ENCODE assay signal across 1 cellular context in the genomic region with DNA sequence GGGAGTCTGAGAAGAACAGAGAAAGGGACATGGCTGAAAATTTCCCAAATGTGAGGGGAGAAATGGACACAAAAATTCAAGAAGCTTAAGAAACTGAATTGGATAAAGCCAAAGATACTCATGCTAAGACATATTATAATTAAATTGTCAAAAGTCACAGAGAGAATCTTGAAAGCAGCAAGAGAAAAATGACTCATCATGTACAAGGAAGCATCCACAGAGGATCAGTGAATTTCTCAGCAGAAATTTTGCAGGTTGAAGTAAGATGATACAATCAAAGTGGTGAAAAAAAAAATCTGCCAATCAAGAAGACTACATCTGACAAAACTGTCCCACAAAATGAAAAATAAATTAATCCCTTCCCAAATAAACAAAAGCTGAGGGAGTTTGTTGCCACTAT.
TF ChIP-seq lines count a peak whose summit lies in the region.

No MANE protein-coding gene starts in this region.

TF ChIP-seq in HCT116, 20 proteins besides CTCF, POLR2A, EP300 and RAD21 (continued from another document):
- TF ChIP-seq, protein P1, sequence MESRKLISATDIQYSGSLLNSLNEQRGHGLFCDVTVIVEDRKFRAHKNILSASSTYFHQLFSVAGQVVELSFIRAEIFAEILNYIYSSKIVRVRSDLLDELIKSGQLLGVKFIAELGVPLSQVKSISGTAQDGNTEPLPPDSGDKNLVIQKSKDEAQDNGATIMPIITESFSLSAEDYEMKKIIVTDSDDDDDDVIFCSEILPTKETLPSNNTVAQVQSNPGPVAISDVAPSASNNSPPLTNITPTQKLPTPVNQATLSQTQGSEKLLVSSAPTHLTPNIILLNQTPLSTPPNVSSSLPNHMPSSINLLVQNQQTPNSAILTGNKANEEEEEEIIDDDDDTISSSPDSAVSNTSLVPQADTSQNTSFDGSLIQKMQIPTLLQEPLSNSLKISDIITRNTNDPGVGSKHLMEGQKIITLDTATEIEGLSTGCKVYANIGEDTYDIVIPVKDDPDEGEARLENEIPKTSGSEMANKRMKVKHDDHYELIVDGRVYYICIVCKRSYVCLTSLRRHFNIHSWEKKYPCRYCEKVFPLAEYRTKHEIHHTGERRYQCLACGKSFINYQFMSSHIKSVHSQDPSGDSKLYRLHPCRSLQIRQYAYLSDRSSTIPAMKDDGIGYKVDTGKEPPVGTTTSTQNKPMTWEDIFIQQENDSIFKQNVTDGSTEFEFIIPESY (IDR thresholded peaks at IDR 0.05; ENCODE audit: extremely low read depth, insufficient replicate concordance, low read length): no peak
- TF ChIP-seq FOSL1 (IDR thresholded peaks at IDR 0.05; ENCODE audit: low read depth): peak; percentile 51
- no peak for TF ChIP-seq SIN3A (IDR thresholded peaks at IDR 0.05; ENCODE audit: low read depth)
- TF ChIP-seq, protein P2, sequence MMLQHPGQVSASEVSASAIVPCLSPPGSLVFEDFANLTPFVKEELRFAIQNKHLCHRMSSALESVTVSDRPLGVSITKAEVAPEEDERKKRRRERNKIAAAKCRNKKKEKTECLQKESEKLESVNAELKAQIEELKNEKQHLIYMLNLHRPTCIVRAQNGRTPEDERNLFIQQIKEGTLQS (IDR thresholded peaks at IDR 0.05): no peak
- TF ChIP-seq ZNF274 (IDR thresholded peaks at IDR 0.05; ENCODE audit: low read depth, low read length): no peak
- no peak for TF ChIP-seq YY1 (IDR thresholded peaks at IDR 0.05; ENCODE audit: extremely low read depth, insufficient replicate concordance, low read depth, low read length)
- TF ChIP-seq SP1 (IDR thresholded peaks at IDR 0.05; ENCODE audit: low read depth): peak; percentile 40; the same call in 1 of the 2 replicates
- peak; percentile 39; the same call in 1 of the 2 replicates for TF ChIP-seq CBX3 (IDR thresholded peaks at IDR 0.05; ENCODE audit: low read depth)
TF ChIP-seq in HCT116: peak in this region for 4.
